1 cellular context compared by ENCODE assay signal in the genomic region with DNA sequence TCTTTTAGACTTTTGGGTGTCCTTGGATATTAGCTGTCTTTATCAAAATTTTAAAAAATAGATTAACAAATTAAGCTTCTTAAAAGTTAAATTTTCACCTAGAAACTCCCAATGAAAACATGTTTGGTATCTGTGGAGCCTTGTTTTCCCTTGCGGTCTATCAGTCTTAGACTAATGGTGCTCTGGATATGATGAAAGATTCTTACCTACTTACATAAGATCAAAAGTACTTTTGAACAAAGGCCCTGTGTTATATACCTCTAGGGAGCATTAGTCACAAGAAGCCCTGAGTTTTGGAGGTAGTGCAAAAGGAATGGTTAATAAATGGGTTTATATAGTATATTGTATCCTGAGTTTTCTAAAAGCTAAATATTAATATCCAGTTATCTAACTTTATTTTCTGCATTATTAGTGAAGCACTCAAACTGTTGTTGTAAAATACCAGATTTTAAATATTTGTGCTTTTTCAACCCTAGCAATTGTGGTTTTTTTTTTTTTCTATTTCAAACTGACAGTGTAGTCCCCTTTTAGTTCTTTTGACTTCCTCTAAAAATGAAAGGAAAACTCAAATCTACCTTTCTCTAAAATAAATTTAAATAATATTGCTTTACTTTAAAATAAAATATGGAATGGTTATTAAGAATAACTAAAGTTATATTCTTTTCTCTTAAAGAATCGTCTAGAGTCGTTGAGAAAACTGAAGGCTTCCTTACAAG.
TF ChIP-seq lines count a peak whose summit lies in the region.

No MANE protein-coding gene starts in this region.

TF ChIP-seq in GM12878, 131 proteins besides CTCF, POLR2A, EP300 and RAD21:
- no peak for TF ChIP-seq ZBED1 (IDR thresholded peaks at IDR 0.05; ENCODE audit: borderline replicate concordance)
- no peak for TF ChIP-seq CREM (IDR thresholded peaks at IDR 0.05; ENCODE audit: low read depth)
- TF ChIP-seq MEF2B (IDR thresholded peaks at IDR 0.05; ENCODE audit: partially characterized antibody, poor library complexity, severe bottlenecking) = peak; percentile 24
- peak; percentile 18; the same call in 1 of the 2 replicates for TF ChIP-seq ZNF384 (IDR thresholded peaks at IDR 0.05; ENCODE audit: borderline replicate concordance, low read depth, low read length)
- no peak for TF ChIP-seq SIN3A (IDR thresholded peaks at IDR 0.05; ENCODE audit: low read depth, low read length)
- no peak for TF ChIP-seq HCFC1 (IDR thresholded peaks at IDR 0.05; ENCODE audit: low read length)
- no peak for TF ChIP-seq RCOR1 (conservative IDR thresholded peaks at IDR 0.05; ENCODE audit: low read depth, low read length)
- TF ChIP-seq SUPT20H (IDR thresholded peaks at IDR 0.05; ENCODE audit: borderline replicate concordance, control insufficient read depth, low read depth, low read length) = no peak
- no peak for TF ChIP-seq BCLAF1 (IDR thresholded peaks at IDR 0.05)
- TF ChIP-seq SRF (IDR thresholded peaks at IDR 0.05; ENCODE audit: low read depth in 2 of 2, low read length in 2 of 2) = no peak
TF ChIP-seq in GM12878: peak in this region for 2.
